Comparison of ENCODE assay signal across 9 cellular contexts in the genomic region with DNA sequence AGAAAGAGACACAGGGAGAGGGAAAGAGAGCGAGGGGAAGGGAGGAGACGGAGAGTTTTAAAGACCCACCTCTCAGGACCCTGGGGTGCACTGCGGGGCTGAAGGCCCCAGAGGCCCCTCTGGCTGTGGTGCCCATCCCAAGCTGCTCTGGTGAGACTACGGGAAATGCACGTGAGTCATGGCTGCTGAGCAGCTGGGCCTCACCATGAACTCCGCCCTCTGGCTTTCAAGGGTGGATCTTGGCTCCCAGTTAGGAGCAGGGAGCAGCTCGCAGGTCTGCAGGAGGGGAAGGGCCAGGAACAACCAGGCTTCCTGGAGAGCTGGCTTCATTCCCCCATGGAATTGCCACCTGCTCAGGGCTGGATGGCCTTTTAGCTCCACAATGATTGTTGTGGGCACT. TPM values are rescaled to one million over a fixed set of nuclear protein-coding genes. Genes with fewer than 3 reads are reported as not detected.
A peak's percentile ranks its signal among the peaks of the same experiment; 100 is the strongest.
DNase-seq lines count a peak whose midpoint lies in the region; ATAC-seq and TF ChIP-seq lines count a peak whose summit lies in the region.
"Had no signal": no experiment of that assay in that cellular context is flagged by ENCODE, and none has a peak within 500 bp of the region (broad histone marks: within the 10 kb centered on the region; RNA-seq: fewer than 3 reads in every experiment).

No MANE protein-coding gene starts in this region.

- DNase-seq in BJ (ENCODE audit: low read depth) (no peak), HEK293T (ENCODE audit: extremely low spot score) (peak; percentile 24), NCI-H774 (lab: John Stamatoyannopoulos, UW) (peak; percentile 27), fibroblast of villous mesenchyme (ENCODE audit: low read depth) (peak; percentile 28), posterior vena cava (ENCODE audit: low spot score) (no peak), MM.1S (no peak)

- H2AFZ ChIP-seq in MM.1S (ENCODE audit: low read length): no peak overlapping the region

- no peaks in the 10 kb centered on the region for H3K9me3 ChIP-seq in MM.1S (replicated peaks; ENCODE audit: insufficient read depth, low read length)

- H3K27me3 ChIP-seq in BJ (ENCODE audit: control insufficient read depth, insufficient read depth, low read length): no peaks in the 10 kb centered on the region; the same call in 1 of the 2 replicates
- H3K27me3 ChIP-seq in MM.1S (replicated peaks; ENCODE audit: insufficient read depth, low read length): peaks cover 56% of the 10 kb centered on the region

- no peaks in the 10 kb centered on the region for H4K20me1 ChIP-seq in MM.1S (ENCODE audit: insufficient read depth, low read length)

- H3F3A ChIP-seq in MM.1S (ENCODE audit: insufficient read depth, low read length): no peaks in the 10 kb centered on the region

- no peaks in the 10 kb centered on the region for H3K79me2 ChIP-seq in MM.1S (ENCODE audit: low read length)

- H3K4me3 ChIP-seq in BJ (ENCODE audit: low read depth, low read length) (no peak overlapping the region), fibroblast of villous mesenchyme (ENCODE audit: low read depth, low read length) (no peak overlapping the region), MM.1S (ENCODE audit: low read length) (no peak overlapping the region)

- H3K9me2 ChIP-seq in MM.1S (replicated peaks; ENCODE audit: insufficient read depth, low read length): no peaks in the 10 kb centered on the region

- POLR2A ChIA-PET in BJ (lab: Charles Lee): no interaction called here
- POLR2A ChIA-PET in HEK293T (lab: Yijun Ruan, JAX): no interaction called here

- no peaks in the 10 kb centered on the region for H3K4me1 ChIP-seq in MM.1S (ENCODE audit: low read length)

- H3K27ac ChIP-seq in MM.1S (ENCODE audit: low read length): no peak overlapping the region

- TF ChIP-seq CTCF in BJ (IDR thresholded peaks at IDR 0.05; ENCODE audit: insufficient read depth, low read depth, low read length) (0 out of 2 replicates have a peak, but pooled peaks have one; percentile 9), fibroblast of villous mesenchyme (IDR thresholded peaks at IDR 0.05; ENCODE audit: insufficient read depth, low read depth, low read length) (peak; percentile 8), MM.1S (IDR thresholded peaks at IDR 0.05; ENCODE audit: low read length) (no peak)

- no peak overlapping the region for H3K9ac ChIP-seq in MM.1S (ENCODE audit: low read length)

- intact Hi-C loops in posterior vena cava (cut with DNase I): no loop called here

- no peak overlapping the region for H3K4me2 ChIP-seq in MM.1S (ENCODE audit: low read depth, low read length)

- H3K36me3 ChIP-seq in BJ (ENCODE audit: control insufficient read depth, insufficient read depth, low read length) (no peaks in the 10 kb centered on the region), MM.1S (replicated peaks; ENCODE audit: insufficient read depth, low read length) (no peaks in the 10 kb centered on the region)

- ATAC-seq in GM19328 (IDR thresholded peaks at IDR 0.05; ENCODE audit: unreplicated experiment) (no peak), HG03135 (IDR thresholded peaks at IDR 0.05; ENCODE audit: unreplicated experiment) (no peak)
- ATAC-seq: naive thymus-derived CD8-positive, alpha-beta T cell had no signal

- CTCF ChIA-PET in BJ (lab: Yijun Ruan, JAX): interaction anchor here (1.0 kb wide), 1 partner anchor 11 kb away, joined by 3 read pairs; no protein-coding TSS in a partner anchor
- CTCF ChIA-PET in HEK293T (lab: Yijun Ruan, JAX): no interaction called here

TF ChIP-seq in HEK293T, 16 proteins besides CTCF, POLR2A, EP300 and RAD21:
- TF ChIP-seq ELF4 (IDR thresholded peaks at IDR 0.05): no peak
- TF ChIP-seq LEF1 (IDR thresholded peaks at IDR 0.05; ENCODE audit: borderline replicate concordance): no peak

RNA-seq across cellular contexts. Expression of a gene that starts 7.8 kb away (rescaled TPM):
- not detected in 2 replicates for polyA plus RNA-seq in BJ (2011; rRNA removed)
- polyA minus RNA-seq in BJ (2011; rRNA and poly(A)+ RNA removed): not detected in 2 replicates
- total RNA-seq in fibroblast of villous mesenchyme (not detected in 2 replicates), posterior vena cava (under 1 TPM; 0.10 to 0.19 TPM)

Comparison
In these comparisons a context has a peak if more than half of its experiments do, and no peak if none do; other contexts are left out.
1. DNase-seq: peak in HEK293T (single experiment), NCI-H774 (single experiment) and fibroblast of villous mesenchyme (single experiment); none in BJ (single experiment), posterior vena cava (single experiment) and MM.1S (single experiment).